In the genomic region with DNA sequence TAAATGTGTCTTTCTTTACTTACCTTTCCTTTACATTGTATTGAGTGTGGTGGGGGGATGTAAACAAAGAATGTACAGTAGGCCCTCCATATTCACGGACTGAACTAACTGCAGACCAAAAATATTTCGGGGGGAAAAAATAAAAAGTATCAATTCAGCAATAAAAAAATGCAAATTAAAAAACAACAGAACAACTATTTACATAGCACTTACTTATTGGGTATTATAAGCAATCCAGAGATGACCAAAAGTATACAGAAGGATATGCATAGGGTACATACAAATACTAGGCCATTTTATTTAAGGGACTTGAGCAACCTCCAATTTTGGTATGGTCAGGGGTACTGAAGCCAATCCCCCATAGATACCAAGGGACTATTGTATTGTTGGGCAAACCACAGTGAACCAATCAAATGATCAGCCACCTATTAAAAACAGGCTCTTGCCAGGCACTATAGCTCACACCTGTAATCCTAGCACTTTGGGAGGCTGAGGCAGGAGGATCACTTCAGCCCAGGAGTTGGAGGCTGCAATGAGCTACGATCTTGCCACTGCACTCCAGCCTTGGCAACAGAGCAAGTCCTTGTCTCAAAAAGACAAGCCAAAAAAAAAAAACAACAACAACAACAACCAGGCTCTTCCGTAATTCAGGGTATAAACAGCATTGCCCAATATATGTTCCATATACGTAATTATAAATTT, we compare ENCODE assay signal across 13 cellular contexts. TPM values are rescaled to one million over a fixed set of nuclear protein-coding genes. Genes with fewer than 3 reads are reported as not detected.
DNase-seq lines count a peak whose midpoint lies in the region; ATAC-seq, FAIRE-seq and TF ChIP-seq lines count a peak whose summit lies in the region.
"Had no signal": no experiment of that assay in that cellular context is flagged by ENCODE, and none has a peak within 500 bp of the region (broad histone marks: within the 10 kb centered on the region; RNA-seq: fewer than 3 reads in every experiment).

No MANE protein-coding gene starts in this region.

- no peak overlapping the region for H3K27ac Mint-ChIP-seq in neural progenitor cell

- peaks cover 25% of the 10 kb centered on the region for H3K27me3 Mint-ChIP-seq in neural progenitor cell (ENCODE audit: insufficient read depth, low read depth)

- H3K27me3 ChIP-seq in SK-N-SH (ENCODE audit: insufficient read depth) (no peaks in the 10 kb centered on the region), K562 (ENCODE audit: control insufficient read depth in 2 of 2, insufficient read depth in 2 of 2, low read length in 2 of 2) (no peaks in the 10 kb centered on the region; a peak in 1 of 5 replicates), neural progenitor cell (peaks cover 30% of the 10 kb centered on the region)
- H3K27me3 ChIP-seq: sigmoid colon had no signal

- TF ChIP-seq CTCF in SK-N-SH (IDR thresholded peaks at IDR 0.05) (no peak), K562 (IDR thresholded peaks at IDR 0.05 in 2 of 3, conservative IDR thresholded peaks at IDR 0.05 in 1 of 3; ENCODE audit: insufficient read depth in 2 of 3, low read depth in 1 of 3, low read length in 3 of 3) (no peak), neural progenitor cell (IDR thresholded peaks at IDR 0.05) (no peak)

- no peak for TF ChIP-seq RAD21 in SK-N-SH (IDR thresholded peaks at IDR 0.05; ENCODE audit: low read length)
- no peak for TF ChIP-seq RAD21 in K562 (CRISPR knock-in tag; conservative IDR thresholded peaks at IDR 0.05 in 1 of 2, IDR thresholded peaks at IDR 0.05 in 1 of 2)

- H3K9me1 ChIP-seq in K562 (ENCODE audit: control insufficient read depth, insufficient read depth, low read length), result no peaks in the 10 kb centered on the region

- BruUV-seq in K562 (replicated peaks; lab: Mats Ljungman, UMichigan), result no TSS peak

- H3K4me1 Mint-ChIP-seq in neural progenitor cell, result peaks cover 17% of the 10 kb centered on the region

- H4K20me1 ChIP-seq in SK-N-SH (ENCODE audit: insufficient read depth) (peaks cover 22% of the 10 kb centered on the region), K562 (replicated peaks; ENCODE audit: control insufficient read depth, insufficient read depth, low read length) (peaks cover 4% of the 10 kb centered on the region), neural progenitor cell (ENCODE audit: low read depth) (peaks cover 9% of the 10 kb centered on the region)

- no peaks in the 10 kb centered on the region for H3K9me2 ChIP-seq in SK-N-SH

- H3K4me1 ChIP-seq in SK-N-SH (ENCODE audit: control insufficient read depth in 1 of 2, insufficient read depth in 2 of 2, low read depth in 1 of 2, low read length in 1 of 2), result peaks cover 0 to 13% of the 10 kb centered on the region in 2 experiments; a peak in 2 of 4 replicates
- H3K4me1 ChIP-seq in K562 (replicated peaks in 1 of 2; ENCODE audit: control insufficient read depth in 2 of 2, insufficient read depth in 2 of 2, low read length in 2 of 2), result peaks cover 3 to 13% of the 10 kb centered on the region in 2 experiments; a peak in 3 of 5 replicates
- H3K4me1 ChIP-seq in neural progenitor cell, result no peaks in the 10 kb centered on the region

- no peak overlapping the region for H3K9ac ChIP-seq in SK-N-SH
- no peak overlapping the region for H3K9ac ChIP-seq in K562 (ENCODE audit: insufficient read depth in 1 of 2, low read depth in 2 of 2, low read length in 2 of 2)
- H3K9ac ChIP-seq in neural progenitor cell, result no peak overlapping the region

- FAIRE-seq in K562 (lab: Jason Lieb, UNC), result no peak

- H3F3A ChIP-seq in SK-N-SH (replicated peaks; ENCODE audit: insufficient read depth), result peaks cover 8% of the 10 kb centered on the region
- peaks cover 14% of the 10 kb centered on the region for H3F3A ChIP-seq in neural progenitor cell (ENCODE audit: low read depth)

- CTCF ChIA-PET in SK-N-SH (lab: Yijun Ruan, JAX), result interaction anchor here (0.7 to 4.7 kb wide), 8 partner anchors 9 to 249 kb away, joined by 3 to 27 read pairs (median 5); no protein-coding TSS in a partner anchor
- CTCF ChIA-PET in K562 (lab: Yijun Ruan, JAX; ENCODE audit: low intra/inter-chr PET ratio), result no interaction called here

- peaks cover 4% of the 10 kb centered on the region for H3K36me3 Mint-ChIP-seq in neural progenitor cell

- WGBS in SK-N-SH (ENCODE audit: low lambda C conversion rate), result 87% methylated on average over 5 of the region's 5 CpGs
- 74% methylated on average over 5 of the region's 5 CpGs for WGBS in K562 (ENCODE audit: insufficient coverage, low coverage, missing lambda C conversion rate)

- TF ChIP-seq EP300 in SK-N-SH (IDR thresholded peaks at IDR 0.05; ENCODE audit: borderline replicate concordance in 1 of 2, low read depth in 1 of 2, low read length in 1 of 2), result no peak
- TF ChIP-seq EP300 in K562 (IDR thresholded peaks at IDR 0.05; ENCODE audit: low read length), result no peak

- DNase-seq in SK-N-SH (no peak), K562 (ENCODE audit: extremely low read depth in 1 of 4, low spot score in 3 of 4) (no peak), neural progenitor cell (ENCODE audit: low spot score) (no peak), NCI-H2029 (lab: John Stamatoyannopoulos, UW) (no peak)
- DNase-seq: 8988T; activated effector memory CD4-positive, alpha-beta T cell treated with Interleukin-2 at 50 U/mL for 16 hours; mesendoderm; sigmoid colon had no signal

- peak overlapping the region; percentile 47 for H3K4me3 Mint-ChIP-seq in neural progenitor cell

- in situ Hi-C loops in K562 (cut with MboI), result no loop called here

- no peaks in the 10 kb centered on the region for H3K9me3 Mint-ChIP-seq in neural progenitor cell

- H3K4me3 ChIP-seq in SK-N-SH (ENCODE audit: low read depth in 2 of 2, low read length in 1 of 2) (peak overlapping the region in 1 of 2 experiments; percentile 9; a peak in 1 of 4 replicates), K562 (no peak overlapping the region), neural progenitor cell (no peak overlapping the region)

- H3K27ac ChIP-seq in SK-N-SH (ENCODE audit: low read depth in 2 of 2, low read length in 1 of 2) (no peak overlapping the region), KOPT-K1 (ENCODE audit: low read depth, low read length, poor library complexity, severe bottlenecking) (peak overlapping the region; percentile 91), K562 (ENCODE audit: extremely low read depth, low read depth, low read length) (no peak overlapping the region), neural progenitor cell (no peak overlapping the region)
- H3K27ac ChIP-seq: coronary artery had no signal

- H3K9me3 ChIP-seq in SK-N-SH, result no peaks in the 10 kb centered on the region
- H3K9me3 ChIP-seq in KOPT-K1 (ENCODE audit: insufficient read depth, low read length, poor library complexity, severe bottlenecking), result no peaks in the 10 kb centered on the region
- H3K9me3 ChIP-seq in K562 (replicated peaks; ENCODE audit: control insufficient read depth, insufficient read depth, low read depth, low read length), result no peaks in the 10 kb centered on the region
- H3K9me3 ChIP-seq in neural progenitor cell (ENCODE audit: low read depth), result no peaks in the 10 kb centered on the region
- H3K9me3 ChIP-seq: sigmoid colon had no signal

- intact Hi-C loops in K562 (cut with micrococcal nuclease), result no loop called here

- H3K79me2 ChIP-seq in SK-N-SH (ENCODE audit: insufficient read depth), result peaks cover 64% of the 10 kb centered on the region
- peaks cover 47% of the 10 kb centered on the region for H3K79me2 ChIP-seq in K562 (ENCODE audit: control insufficient read depth, insufficient read depth, low read length)
- peaks cover 45% of the 10 kb centered on the region for H3K79me2 ChIP-seq in neural progenitor cell (ENCODE audit: low read depth)

- no peak for TF ChIP-seq POLR2A in K562 (conservative IDR thresholded peaks at IDR 0.05)

- ATAC-seq in SK-N-SH treated with all-trans-retinoic acid at 6 μM for 48 hours, result no peak
- ATAC-seq in K562, result no peak
- no peak for ATAC-seq in HG03159 (IDR thresholded peaks at IDR 0.05; ENCODE audit: unreplicated experiment)
- no peak for ATAC-seq in GM21360 (IDR thresholded peaks at IDR 0.05; ENCODE audit: unreplicated experiment)

- H2AFZ ChIP-seq in SK-N-SH (ENCODE audit: low read depth) (no peak overlapping the region), K562 (ENCODE audit: low read depth, low read length) (no peak overlapping the region), neural progenitor cell (replicated peaks) (no peak overlapping the region)

- H3K4me2 ChIP-seq in SK-N-SH, result peak overlapping the region; percentile 89; the same call in 1 of the 2 replicates
- no peak overlapping the region for H3K4me2 ChIP-seq in K562 (ENCODE audit: insufficient read depth, low read length)
- H3K4me2 ChIP-seq in neural progenitor cell, result peak overlapping the region; percentile 88

- POLR2A ChIA-PET in SK-N-SH (lab: Yijun Ruan, JAX) (no interaction called here), K562 (lab: Yijun Ruan, JAX) (interaction anchor here (1.1 kb wide), 1 partner anchor 11 kb away, joined by 3 read pairs; no protein-coding TSS in a partner anchor)

- H3K36me3 ChIP-seq in SK-N-SH (replicated peaks in 1 of 2; ENCODE audit: control insufficient read depth in 1 of 2, insufficient read depth in 2 of 2, low read length in 1 of 2) (peaks cover 0 to 2% of the 10 kb centered on the region in 2 experiments), KOPT-K1 (ENCODE audit: insufficient read depth, low read length) (no peaks in the 10 kb centered on the region), K562 (ENCODE audit: control insufficient read depth, insufficient read depth, low read length) (no peaks in the 10 kb centered on the region), neural progenitor cell (no peaks in the 10 kb centered on the region)
- H3K36me3 ChIP-seq: sigmoid colon had no signal

RNA-seq across cellular contexts. Expression of a gene that starts 1.8 kb away (rescaled TPM):
- polyA plus RNA-seq in SK-N-SH (2012; rRNA removed) (5.7 and 6.9 TPM in 2 replicates), K562 (2011; rRNA removed) (14.2 and 16.6 TPM in 2 replicates), K562 (2014; fragmentation: Illumina TruSeq; extraction: Trizol) (11.4 and 13.4 TPM in 2 replicates), K562 (2014; fragmentation: Nextera tagmentation; extraction: Ambion mirVana) (1 to 10 TPM; 5.2 to 8.0 TPM), K562 (2014; rRNA removed) (11.5 and 12.2 TPM in 2 replicates)
- 8.2 and 8.3 TPM in 2 replicates for polyA plus RNA-seq in SK-N-SH (2012; cell fraction: cytosol; rRNA removed)
- 9.0 and 18.3 TPM in 2 replicates for polyA plus RNA-seq in SK-N-SH (2012; cell fraction: nucleus; rRNA removed)
- 34.3 and 156 TPM in 2 replicates for total RNA-seq in K562 (2011; cell fraction: chromatin; rRNA removed; ENCODE audit: low replicate concordance)
- 17.2 and 24.6 TPM in 2 replicates for total RNA-seq in K562 (2011; cell fraction: nucleolus; rRNA removed)
- 45.9 and 72.8 TPM in 2 replicates for total RNA-seq in K562 (2011; cell fraction: nucleoplasm; rRNA removed)
- total RNA-seq in K562 (2014; rRNA removed) (14.4 and 15.7 TPM in 2 replicates), K562 (2014; rRNA removed; fragmentation: Illumina TruSeq; extraction: Trizol) (20.7 and 21.9 TPM in 2 replicates), K562 (2015; rRNA removed; fragmentation: Illumina TruSeq; extraction: Trizol) (27.1 and 32.3 TPM in 2 replicates), K562 (2021) (22.3 and 23.3 TPM in 2 replicates), neural progenitor cell (ENCODE audit: low replicate concordance) (31.9 and 51.6 TPM in 2 replicates)
- polyA plus RNA-seq in K562 (2011; cell fraction: cytosol; rRNA removed), result 4.0 and 7.8 TPM in 2 replicates
- polyA plus RNA-seq in K562 (2011; cell fraction: nucleus; rRNA removed), result 24.3 and 32.8 TPM in 2 replicates
- 9.0 and 14.4 TPM in 2 replicates for polyA plus RNA-seq in K562 (2012)
- 84.9 and 120 TPM in 2 replicates for polyA minus RNA-seq in K562 (2011; rRNA and poly(A)+ RNA removed)
- polyA minus RNA-seq in K562 (2011; cell fraction: cytosol; rRNA and poly(A)+ RNA removed), result 37.9 and 41.4 TPM in 2 replicates
- 84.8 and 219 TPM in 2 replicates for polyA minus RNA-seq in K562 (2011; cell fraction: nucleus; rRNA and poly(A)+ RNA removed)

RNA-seq across cellular contexts. Expression of a gene that starts 8.3 kb away (rescaled TPM):
- polyA plus RNA-seq in SK-N-SH (2012; rRNA removed) (not detected in 2 replicates), K562 (2011; rRNA removed) (not detected in 2 replicates), K562 (2014; fragmentation: Illumina TruSeq; extraction: Trizol) (not detected in 2 replicates), K562 (2014; fragmentation: Nextera tagmentation; extraction: Ambion mirVana) (not detected), K562 (2014; rRNA removed) (not detected in 2 replicates)
- polyA plus RNA-seq in SK-N-SH (2012; cell fraction: cytosol; rRNA removed), result under 0.01 TPM in 1 of 2 replicates, not detected in the other
- polyA plus RNA-seq in SK-N-SH (2012; cell fraction: nucleus; rRNA removed), result not detected in 2 replicates
- total RNA-seq in K562 (2011; cell fraction: chromatin; rRNA removed; ENCODE audit: low replicate concordance), result not detected in 2 replicates
- total RNA-seq in K562 (2011; cell fraction: nucleolus; rRNA removed), result not detected in 2 replicates
- total RNA-seq in K562 (2011; cell fraction: nucleoplasm; rRNA removed), result not detected in 2 replicates
- total RNA-seq in K562 (2014; rRNA removed) (not detected in 2 replicates), K562 (2014; rRNA removed; fragmentation: Illumina TruSeq; extraction: Trizol) (not detected in 2 replicates), K562 (2015; rRNA removed; fragmentation: Illumina TruSeq; extraction: Trizol) (not detected in 2 replicates), K562 (2021) (not detected in 2 replicates), neural progenitor cell (ENCODE audit: low replicate concordance) (not detected in 2 replicates)
- not detected in 2 replicates for polyA plus RNA-seq in K562 (2011; cell fraction: cytosol; rRNA removed)
- not detected in 2 replicates for polyA plus RNA-seq in K562 (2011; cell fraction: nucleus; rRNA removed)
- 0.03 TPM in 1 of 2 replicates, not detected in the other for polyA plus RNA-seq in K562 (2012)
- polyA minus RNA-seq in K562 (2011; rRNA and poly(A)+ RNA removed), result not detected in 2 replicates
- not detected in 2 replicates for polyA minus RNA-seq in K562 (2011; cell fraction: cytosol; rRNA and poly(A)+ RNA removed)
- not detected in 2 replicates for polyA minus RNA-seq in K562 (2011; cell fraction: nucleus; rRNA and poly(A)+ RNA removed)
